Comparison of ENCODE assay signal across 24 cellular contexts in genomic region chr5:142969624-142970439, GRCh38.
DNase-seq lines count a peak whose midpoint lies in the region; ATAC-seq and TF ChIP-seq lines count a peak whose summit lies in the region.
"Had no signal": no experiment of that assay in that cellular context is flagged by ENCODE, and none has a peak within 500 bp of the region (broad histone marks: within the 10 kb centered on the region; RNA-seq: fewer than 3 reads in every experiment).

No MANE protein-coding gene starts in this region.

- no peaks in the 10 kb centered on the region for H3K27me3 Mint-ChIP-seq in T-helper 1 cell treated with Interleukin-12 subunit alpha and Interleukin-12 subunit beta and Interleukin-4 antibody, amounts not matched to agents 30 μg/mL and 1 μg/mL, for 36 hours (ENCODE audit: low read depth)
- H3K27me3 Mint-ChIP-seq in activated T-helper 17 cell treated with anti-CD3 and anti-CD28 coated beads, Interleukin-2, amount 50 U/mL, for 72 hours: no peaks in the 10 kb centered on the region
- H3K27me3 Mint-ChIP-seq in glutamatergic neuron (ENCODE audit: unreplicated experiment): no peaks in the 10 kb centered on the region
- H3K27me3 Mint-ChIP-seq: activated CD4-positive, alpha-beta T cell treated with anti-CD3 and anti-CD28 coated beads for 36 hours; B cell; progenitor cell of endocrine pancreas had no signal

- peak overlapping the region; percentile 69 for H3K27ac Mint-ChIP-seq in T-helper 1 cell treated with Interleukin-12 subunit alpha and Interleukin-12 subunit beta and Interleukin-4 antibody, amounts not matched to agents 30 μg/mL and 1 μg/mL, for 36 hours
- peak overlapping the region; percentile 28 for H3K27ac Mint-ChIP-seq in activated T-helper 17 cell treated with anti-CD3 and anti-CD28 coated beads, Interleukin-2, amount 50 U/mL, for 72 hours
- H3K27ac Mint-ChIP-seq in glutamatergic neuron (ENCODE audit: unreplicated experiment): peak overlapping the region; percentile 30
- H3K27ac Mint-ChIP-seq: activated CD4-positive, alpha-beta T cell treated with anti-CD3 and anti-CD28 coated beads for 36 hours; B cell; progenitor cell of endocrine pancreas had no signal

- peaks cover 4% of the 10 kb centered on the region for H3K9me3 Mint-ChIP-seq in T-helper 1 cell treated with Interleukin-12 subunit alpha and Interleukin-12 subunit beta and Interleukin-4 antibody, amounts not matched to agents 30 μg/mL and 1 μg/mL, for 36 hours
- no peaks in the 10 kb centered on the region for H3K9me3 Mint-ChIP-seq in activated T-helper 17 cell treated with anti-CD3 and anti-CD28 coated beads, Interleukin-2, amount 50 U/mL, for 72 hours
- peaks cover 3% of the 10 kb centered on the region for H3K9me3 Mint-ChIP-seq in glutamatergic neuron (ENCODE audit: unreplicated experiment)

- peaks cover 15% of the 10 kb centered on the region for H3K36me3 Mint-ChIP-seq in T-helper 1 cell treated with Interleukin-12 subunit alpha and Interleukin-12 subunit beta and Interleukin-4 antibody, amounts not matched to agents 30 μg/mL and 1 μg/mL, for 36 hours (ENCODE audit: low read depth)
- no peaks in the 10 kb centered on the region for H3K36me3 Mint-ChIP-seq in activated T-helper 17 cell treated with anti-CD3 and anti-CD28 coated beads, Interleukin-2, amount 50 U/mL, for 72 hours (ENCODE audit: low read depth)
- H3K36me3 Mint-ChIP-seq in glutamatergic neuron (ENCODE audit: unreplicated experiment): no peaks in the 10 kb centered on the region

- in situ Hi-C loops in GM13976 (cut with MboI; ENCODE audit: low sequenced_read_pairs, unreplicated experiment): no loop called here

- TF ChIP-seq CTCF in glutamatergic neuron (IDR thresholded peaks at IDR 0.05; ENCODE audit: partially characterized antibody, unreplicated experiment) (no peak), GM13976 (IDR thresholded peaks at IDR 0.05; ENCODE audit: borderline replicate concordance, control extremely low read depth, extremely low read depth, insufficient read depth, missing control alignments) (no peak)

- DNase-seq in T-helper 1 cell: no peak
- DNase-seq in glutamatergic neuron: no peak
- no peak for DNase-seq in stimulated activated naive CD8-positive, alpha-beta T cell treated with anti-CD3 and anti-CD28 coated beads, Interleukin-15, Interleukin-2, amounts not matched to agents 100 U/mL and 50 U/mL, for 24 hours
- no peak for DNase-seq in HPDE6-E6E7 (ENCODE audit: extremely low spot score)
- no peak for DNase-seq in GM13976 (ENCODE audit: low spot score)
- DNase-seq: activated CD4-positive, alpha-beta T cell treated with anti-CD3 and anti-CD28 coated beads for 36 hours; activated CD8-positive, alpha-beta memory T cell treated with anti-CD3 and anti-CD28 coated beads, Interleukin-2, amount 50 U/mL, for 4 hours; activated naive CD4-positive, alpha-beta T cell; central memory CD4-positive, alpha-beta T cell; effector CD4-positive, alpha-beta T cell; kidney glomerular epithelial cell; NCI-H1436; NCI-H226; NCI-H82; OCI-M1; Right ventricle myocardium superior; stimulated activated CD4-positive, alpha-beta T cell treated with anti-CD3 and anti-CD28 coated beads, Interleukin-2, amount 100 ng/mL, for 24 hours; SW 1271 had no signal

- peak; percentile 78 for ATAC-seq in activated T-helper 17 cell treated with anti-CD3 and anti-CD28 coated beads, Interleukin-2, amount 50 U/mL, for 72 hours (replicated peaks)
- peak; percentile 55 for ATAC-seq in stimulated activated naive CD8-positive, alpha-beta T cell treated with anti-CD3 and anti-CD28 coated beads, Interleukin-15, Interleukin-2, amounts not matched to agents 100 U/mL and 50 U/mL, for 24 hours
- ATAC-seq in HG03025 (IDR thresholded peaks at IDR 0.05; ENCODE audit: low FRiP score, unreplicated experiment): no peak
- ATAC-seq: activated CD4-positive, alpha-beta T cell treated with anti-CD3 and anti-CD28 coated beads for 36 hours; gastroesophageal sphincter had no signal

- peaks cover 37% of the 10 kb centered on the region for H3K4me1 Mint-ChIP-seq in T-helper 1 cell treated with Interleukin-12 subunit alpha and Interleukin-12 subunit beta and Interleukin-4 antibody, amounts not matched to agents 30 μg/mL and 1 μg/mL, for 36 hours (ENCODE audit: low read depth)
- peaks cover 7% of the 10 kb centered on the region for H3K4me1 Mint-ChIP-seq in activated T-helper 17 cell treated with anti-CD3 and anti-CD28 coated beads, Interleukin-2, amount 50 U/mL, for 72 hours
- peaks cover 8% of the 10 kb centered on the region for H3K4me1 Mint-ChIP-seq in glutamatergic neuron (ENCODE audit: low read depth, unreplicated experiment)

- no peak overlapping the region for H3K4me3 Mint-ChIP-seq in T-helper 1 cell treated with Interleukin-12 subunit alpha and Interleukin-12 subunit beta and Interleukin-4 antibody, amounts not matched to agents 30 μg/mL and 1 μg/mL, for 36 hours
- no peak overlapping the region for H3K4me3 Mint-ChIP-seq in activated T-helper 17 cell treated with anti-CD3 and anti-CD28 coated beads, Interleukin-2, amount 50 U/mL, for 72 hours
- H3K4me3 Mint-ChIP-seq in glutamatergic neuron (ENCODE audit: unreplicated experiment): no peak overlapping the region
- H3K4me3 Mint-ChIP-seq: activated CD4-positive, alpha-beta T cell treated with anti-CD3 and anti-CD28 coated beads for 36 hours; B cell had no signal
